Comparison of ENCODE assay signal across 1 cellular context in genomic region chr10:97503413-97503812, GRCh38.
TF ChIP-seq lines count a peak whose summit lies in the region.

No MANE protein-coding gene starts in this region.

TF ChIP-seq in GM23338, 12 proteins besides CTCF, POLR2A, EP300 and RAD21:
- TF ChIP-seq NANOG (IDR thresholded peaks at IDR 0.05; ENCODE audit: borderline replicate concordance) = no peak
- TF ChIP-seq REST (IDR thresholded peaks at IDR 0.05; ENCODE audit: unreplicated experiment) = no peak
- TF ChIP-seq EZH2phosphoT487 (IDR thresholded peaks at IDR 0.05; ENCODE audit: unreplicated experiment) = no peak
- no peak for TF ChIP-seq ZNF114 (CRISPR knock-in tag; IDR thresholded peaks at IDR 0.05)
- no peak for TF ChIP-seq JUNB (IDR thresholded peaks at IDR 0.05; ENCODE audit: unreplicated experiment)
- TF ChIP-seq ZNF462 (CRISPR knock-in tag; IDR thresholded peaks at IDR 0.05) = no peak
